ENCODE assay signal across 6 cellular contexts in the genomic region with DNA sequence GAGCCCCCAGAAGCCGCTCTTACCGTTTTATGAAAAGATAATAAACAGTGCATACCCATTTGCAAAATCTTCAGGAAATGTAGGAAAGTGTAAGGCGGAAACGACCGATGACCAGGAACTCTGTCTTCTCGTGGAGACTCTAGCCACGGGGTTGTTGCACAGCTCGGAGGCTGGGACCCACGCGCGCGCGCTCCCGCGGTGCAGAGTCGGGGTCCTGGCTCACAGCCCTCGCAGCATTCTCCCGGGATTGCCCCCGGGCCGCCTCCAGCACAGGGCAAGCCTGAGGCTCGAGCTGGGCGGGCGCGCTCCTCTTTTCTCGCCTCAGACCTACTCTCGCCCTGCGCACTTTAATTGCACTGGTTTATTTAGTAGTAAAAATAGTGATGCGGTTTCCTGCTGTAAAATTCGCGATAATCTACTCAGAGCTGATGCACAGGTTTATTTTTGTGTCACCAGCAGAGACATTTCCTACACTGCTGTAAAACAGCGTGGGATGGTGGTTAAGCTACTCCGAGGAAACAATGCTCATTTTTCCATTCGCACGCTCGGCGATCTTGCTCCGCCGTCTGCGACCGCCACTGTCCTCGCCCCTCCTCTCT. TPM values are rescaled to one million over a fixed set of nuclear protein-coding genes. Genes with fewer than 3 reads are reported as not detected.
DNase-seq lines count a peak whose midpoint lies in the region; ATAC-seq and TF ChIP-seq lines count a peak whose summit lies in the region.

No MANE protein-coding gene starts in this region.

- in situ Hi-C loops in mammary epithelial cell (cut with MboI; ENCODE audit: low sequenced_read_pairs in 2 of 2) = no loop called here

- no peaks in the 10 kb centered on the region for H3K36me3 ChIP-seq in Loucy (ENCODE audit: insufficient read depth, low read length)
- no peaks in the 10 kb centered on the region for H3K36me3 ChIP-seq in mammary epithelial cell (ENCODE audit: insufficient read depth, low read length)
- no peaks in the 10 kb centered on the region for H3K36me3 ChIP-seq in neural progenitor cell

- H3K4me2 ChIP-seq in Loucy (ENCODE audit: low read depth, low read length, poor library complexity, severe bottlenecking) (peak overlapping the region; percentile 93), mammary epithelial cell (ENCODE audit: insufficient read depth, low read depth, low read length) (peak overlapping the region; percentile 99), neural progenitor cell (peak overlapping the region; percentile 97)

- TF ChIP-seq CTCF in Loucy (conservative IDR thresholded peaks at IDR 0.05; ENCODE audit: low read length) (no peak), mammary epithelial cell (conservative IDR thresholded peaks at IDR 0.05 in 1 of 2, IDR thresholded peaks at IDR 0.05 in 1 of 2; ENCODE audit: extremely low read depth in 1 of 2, insufficient read depth in 1 of 2, low read depth in 1 of 2, low read length in 2 of 2) (no peak), neural progenitor cell (IDR thresholded peaks at IDR 0.05) (no peak)

- H3K9me3 ChIP-seq in Loucy (ENCODE audit: insufficient read depth, low read depth, low read length) = no peaks in the 10 kb centered on the region
- H3K9me3 ChIP-seq in mammary epithelial cell (replicated peaks; ENCODE audit: insufficient read depth, low read length) = no peaks in the 10 kb centered on the region
- H3K9me3 ChIP-seq in neural progenitor cell (ENCODE audit: low read depth) = no peaks in the 10 kb centered on the region

- H3K36me3 Mint-ChIP-seq in neural progenitor cell = peaks cover 8% of the 10 kb centered on the region

- peaks cover 31% of the 10 kb centered on the region for H3K4me1 Mint-ChIP-seq in neural progenitor cell

- under 1% methylated on average over 35 of the region's 41 CpGs for WGBS in mammary epithelial cell (ENCODE audit: low coverage, missing lambda C conversion rate)

- CTCF ChIA-PET in mammary epithelial cell (lab: Charles Lee; ENCODE audit: low non-redundant PET) = no interaction called here

- intact Hi-C loops in mammary epithelial cell (cut with micrococcal nuclease) = loop anchor here (2.0 to 10.0 kb wide), 2 partner anchors 71 to 325 kb away; partner anchors contain the start of genes TRIM52 and ZFP62

- no peaks in the 10 kb centered on the region for H4K20me1 ChIP-seq in Loucy (ENCODE audit: insufficient read depth, low read length, poor library complexity, severe bottlenecking)
- no peaks in the 10 kb centered on the region for H4K20me1 ChIP-seq in mammary epithelial cell (ENCODE audit: insufficient read depth, low read length)
- peaks cover 25% of the 10 kb centered on the region for H4K20me1 ChIP-seq in neural progenitor cell (ENCODE audit: low read depth)

- dilution Hi-C loops in mammary epithelial cell (cut with HindIII; ENCODE audit: low sequenced_read_pairs) = no loop called here

- H3K4me3 ChIP-seq in Loucy (ENCODE audit: low read length, poor library complexity, severe bottlenecking) (peak overlapping the region; percentile 95), mammary epithelial cell (replicated peaks in 1 of 3; ENCODE audit: insufficient read depth in 1 of 3, low read depth in 2 of 3, low read length in 3 of 3) (peak overlapping the region; percentile 77 to 87 (median 78)), neural progenitor cell (peak overlapping the region; percentile 88)

- H2AFZ ChIP-seq in Loucy (ENCODE audit: low read length) (peak overlapping the region; percentile 64), mammary epithelial cell (ENCODE audit: low read depth, low read length) (peak overlapping the region; percentile 96), neural progenitor cell (replicated peaks) (peak overlapping the region; percentile 29)

- peaks cover 22% of the 10 kb centered on the region for H3K9me3 Mint-ChIP-seq in neural progenitor cell

- no TSS peak for BruUV-seq in mammary epithelial cell (replicated peaks; lab: Mats Ljungman, UMichigan)

- H3K9ac ChIP-seq in Loucy (ENCODE audit: low read depth, low read length, poor library complexity, severe bottlenecking) = peak overlapping the region; percentile 92
- peak overlapping the region; percentile 12 for H3K9ac ChIP-seq in mammary epithelial cell (ENCODE audit: insufficient read depth, low read length)
- no peak overlapping the region for H3K9ac ChIP-seq in neural progenitor cell

- H3K79me2 ChIP-seq in Loucy (ENCODE audit: insufficient read depth, low read length) (no peaks in the 10 kb centered on the region), mammary epithelial cell (ENCODE audit: insufficient read depth, low read length) (peaks cover 5% of the 10 kb centered on the region), neural progenitor cell (ENCODE audit: low read depth) (no peaks in the 10 kb centered on the region)

- H3F3A ChIP-seq in Loucy (ENCODE audit: low read depth) (no peaks in the 10 kb centered on the region), neural progenitor cell (ENCODE audit: low read depth) (peaks cover 16% of the 10 kb centered on the region)

- no peaks in the 10 kb centered on the region for H3K27me3 ChIP-seq in Loucy (ENCODE audit: insufficient read depth, low read length, poor library complexity, severe bottlenecking)
- H3K27me3 ChIP-seq in mammary epithelial cell (ENCODE audit: insufficient read depth, low read length) = no peaks in the 10 kb centered on the region
- peaks cover 45% of the 10 kb centered on the region for H3K27me3 ChIP-seq in neural progenitor cell

- ATAC-seq in GM19397 (IDR thresholded peaks at IDR 0.05; ENCODE audit: unreplicated experiment) = no peak
- no peak for ATAC-seq in HG02973 (IDR thresholded peaks at IDR 0.05; ENCODE audit: unreplicated experiment)

- peak overlapping the region; percentile 99 for H3K4me3 Mint-ChIP-seq in neural progenitor cell

- no peaks in the 10 kb centered on the region for H3K9me2 ChIP-seq in Loucy (replicated peaks; ENCODE audit: low read depth, low read length)

- H3K27ac ChIP-seq in mammary epithelial cell (ENCODE audit: insufficient read depth, low read depth, low read length) (no peak overlapping the region), neural progenitor cell (no peak overlapping the region)

- peaks cover 49% of the 10 kb centered on the region for H3K27me3 Mint-ChIP-seq in neural progenitor cell (ENCODE audit: insufficient read depth, low read depth)

- H3K4me1 ChIP-seq in Loucy (ENCODE audit: insufficient read depth, low read length, poor library complexity, severe bottlenecking) = peaks cover 7% of the 10 kb centered on the region
- peaks cover 25% of the 10 kb centered on the region for H3K4me1 ChIP-seq in mammary epithelial cell (ENCODE audit: insufficient read depth, low read length)
- peaks cover 2% of the 10 kb centered on the region for H3K4me1 ChIP-seq in neural progenitor cell

- H3K27ac Mint-ChIP-seq in neural progenitor cell = no peak overlapping the region

- DNase-seq in mammary epithelial cell (peak; percentile 42), neural progenitor cell (ENCODE audit: low spot score) (peak; percentile 52), DMS153 (lab: John Stamatoyannopoulos, UW) (no peak)

RNA-seq across cellular contexts. Expression of gene TRIM7, which starts 15.5 kb away (rescaled TPM):
- total RNA-seq in mammary epithelial cell = 10 to 100 TPM in 1 of 2 donors, 1 to 10 TPM in 1; 6.3 to 31.4 TPM
- 18.8 TPM for polyA plus RNA-seq in mammary epithelial cell
- polyA minus RNA-seq in mammary epithelial cell = 6.6 TPM
- not detected in 2 replicates for total RNA-seq in neural progenitor cell (ENCODE audit: low replicate concordance)

RNA-seq across cellular contexts. Expression of gene TRIM41, which starts 33.6 kb away (rescaled TPM):
- total RNA-seq in mammary epithelial cell (10 to 100 TPM; 10.3 to 30.6 TPM), neural progenitor cell (ENCODE audit: low replicate concordance) (8.1 and 24.2 TPM in 2 replicates)
- polyA plus RNA-seq in mammary epithelial cell = 10.1 TPM
- polyA minus RNA-seq in mammary epithelial cell = 10.5 TPM

RNA-seq across cellular contexts. Expression of gene OR2V2, which starts 42.1 kb away (rescaled TPM):
- not detected for total RNA-seq in mammary epithelial cell
- not detected for polyA plus RNA-seq in mammary epithelial cell
- polyA minus RNA-seq in mammary epithelial cell = not detected
- not detected in 2 replicates for total RNA-seq in neural progenitor cell (ENCODE audit: low replicate concordance)

RNA-seq across cellular contexts. Expression of gene RACK1, which starts 54.2 kb away (rescaled TPM):
- total RNA-seq in mammary epithelial cell (1,000 to 10,000 TPM; 2,031 to 4,986 TPM), neural progenitor cell (ENCODE audit: low replicate concordance) (2,816 and 3,567 TPM in 2 replicates)
- 4,579 TPM for polyA plus RNA-seq in mammary epithelial cell
- 7,221 TPM for polyA minus RNA-seq in mammary epithelial cell

RNA-seq across cellular contexts. Expression of gene OR2V1, which starts 58.5 kb away (rescaled TPM):
- not detected for total RNA-seq in mammary epithelial cell
- polyA plus RNA-seq in mammary epithelial cell = not detected
- not detected for polyA minus RNA-seq in mammary epithelial cell
- not detected in 2 replicates for total RNA-seq in neural progenitor cell (ENCODE audit: low replicate concordance)

Comparison
In these comparisons a context has a peak if more than half of its experiments do, and no peak if none do; other contexts are left out.
1. H2AFZ ChIP-seq: peak in every context shown above with its lines; median percentile 96 in mammary epithelial cell; 64 in Loucy; 29 in neural progenitor cell.